Comparison of ENCODE assay signal across 1 cellular context in the genomic region with DNA sequence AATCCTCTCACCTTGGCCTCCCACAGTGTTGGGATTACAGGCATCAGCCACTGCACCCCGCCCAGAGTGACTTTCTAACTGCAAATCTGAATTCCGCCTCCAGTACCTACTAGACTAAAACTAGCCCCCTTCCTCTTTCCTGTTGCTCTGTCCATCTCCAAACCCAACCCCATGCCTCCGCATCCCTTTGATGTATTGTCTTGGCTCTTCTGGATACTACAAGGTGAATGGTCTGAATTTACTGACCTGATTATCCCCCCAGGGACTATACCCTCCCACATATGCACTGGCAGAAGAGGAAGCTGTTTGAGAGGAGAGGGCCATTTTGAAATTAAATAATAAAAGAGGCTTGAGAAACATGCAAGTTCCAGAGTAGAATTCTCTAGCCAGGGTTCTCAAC.
TF ChIP-seq lines count a peak whose summit lies in the region.

No MANE protein-coding gene starts in this region.

TF ChIP-seq in H1, 55 proteins besides CTCF, POLR2A, EP300 and RAD21:
- TF ChIP-seq NANOG (IDR thresholded peaks at IDR 0.05; ENCODE audit: insufficient read depth, low read depth, low read length, poor library complexity, severe bottlenecking) (peak; percentile 11), MAFK (IDR thresholded peaks at IDR 0.05; ENCODE audit: low read depth, low read length) (no peak)
